ENCODE assay signal across 8 cellular contexts in genomic region chr7:4744391-4745264, GRCh38. TPM values are rescaled to one million over a fixed set of nuclear protein-coding genes. Genes with fewer than 3 reads are reported as not detected.
DNase-seq lines count a peak whose midpoint lies in the region; ATAC-seq and TF ChIP-seq lines count a peak whose summit lies in the region.

No MANE protein-coding gene starts in this region.

- no peaks in the 10 kb centered on the region for H3K9me3 ChIP-seq in BE2C

- H3K4me1 ChIP-seq in BE2C, result peaks cover 7% of the 10 kb centered on the region

- TF ChIP-seq CTCF in BE2C (IDR thresholded peaks at IDR 0.05; ENCODE audit: low read depth, low read length), result no peak
- TF ChIP-seq CTCF in activated CD8-positive, alpha-beta T cell treated with anti-CD3 and anti-CD28 coated beads for 36 hours (IDR thresholded peaks at IDR 0.05), result no peak

- intact Hi-C loops in activated CD8-positive, alpha-beta T cell treated with anti-CD3 and anti-CD28 coated beads for 36 hours (cut with micrococcal nuclease), result loop anchor here (5.0 kb wide), 1 partner anchor 62 kb away; the partner anchor contains the start of gene FOXK1

- peak overlapping the region; percentile 82 for H3K4me3 Mint-ChIP-seq in activated CD8-positive, alpha-beta T cell treated with anti-CD3 and anti-CD28 coated beads for 36 hours
- H3K4me3 Mint-ChIP-seq in effector memory CD8-positive, alpha-beta T cell, result peak overlapping the region; percentile 89 to 90
- peak overlapping the region; percentile 84 for H3K4me3 Mint-ChIP-seq in memory B cell

- H3K27me3 ChIP-seq in BE2C, result no peaks in the 10 kb centered on the region

- H3K27me3 Mint-ChIP-seq in activated CD8-positive, alpha-beta T cell treated with anti-CD3 and anti-CD28 coated beads for 36 hours, result no peaks in the 10 kb centered on the region
- H3K27me3 Mint-ChIP-seq in effector memory CD8-positive, alpha-beta T cell, result no peaks in the 10 kb centered on the region
- H3K27me3 Mint-ChIP-seq in memory B cell, result no peaks in the 10 kb centered on the region

- H3K36me3 Mint-ChIP-seq in activated CD8-positive, alpha-beta T cell treated with anti-CD3 and anti-CD28 coated beads for 36 hours (ENCODE audit: low read depth), result peaks cover 50% of the 10 kb centered on the region
- peaks cover 46% of the 10 kb centered on the region for H3K36me3 Mint-ChIP-seq in effector memory CD8-positive, alpha-beta T cell (ENCODE audit: insufficient read depth)
- peaks cover 14% of the 10 kb centered on the region for H3K36me3 Mint-ChIP-seq in memory B cell

- POLR2A ChIA-PET in activated CD8-positive, alpha-beta T cell treated with anti-CD3 and anti-CD28 coated beads for 36 hours (lab: Charles Lee), result interaction anchor here (1.0 to 4.0 kb wide), 5 partner anchors 11 to 61 kb away, joined by 3 to 28 read pairs (median 4); partner anchors contain the start of gene AP5Z1

- peak overlapping the region; percentile 97 for H3K27ac Mint-ChIP-seq in activated CD8-positive, alpha-beta T cell treated with anti-CD3 and anti-CD28 coated beads for 36 hours
- H3K27ac Mint-ChIP-seq in effector memory CD8-positive, alpha-beta T cell, result peak overlapping the region; percentile 96 to 97
- peak overlapping the region; percentile 95 for H3K27ac Mint-ChIP-seq in memory B cell

- CTCF ChIA-PET in activated CD8-positive, alpha-beta T cell treated with anti-CD3 and anti-CD28 coated beads for 36 hours (lab: Charles Lee), result interaction anchor here (1.2 to 2.5 kb wide), 5 partner anchors 10 to 103 kb away, joined by 3 to 10 read pairs (median 5); no protein-coding TSS in a partner anchor

- H3K4me3 ChIP-seq in BE2C (ENCODE audit: low read depth, low read length), result peak overlapping the region; percentile 15; the same call in 1 of the 2 replicates

- no peaks in the 10 kb centered on the region for H3K9me3 Mint-ChIP-seq in activated CD8-positive, alpha-beta T cell treated with anti-CD3 and anti-CD28 coated beads for 36 hours
- H3K9me3 Mint-ChIP-seq in effector memory CD8-positive, alpha-beta T cell, result no peaks in the 10 kb centered on the region
- no peaks in the 10 kb centered on the region for H3K9me3 Mint-ChIP-seq in memory B cell

- H3K36me3 ChIP-seq in BE2C, result peaks cover 53% of the 10 kb centered on the region

- ATAC-seq in HG03439 (IDR thresholded peaks at IDR 0.05; ENCODE audit: unreplicated experiment) (peak; percentile 68), memory B cell (ENCODE audit: low read depth) (peak; percentile 73)
- ATAC-seq in activated CD8-positive, alpha-beta T cell treated with anti-CD3 and anti-CD28 coated beads for 36 hours, result peak; percentile 63
- ATAC-seq in effector memory CD8-positive, alpha-beta T cell (replicated peaks), result peak; percentile 82

- peaks cover 67% of the 10 kb centered on the region for H3K4me1 Mint-ChIP-seq in activated CD8-positive, alpha-beta T cell treated with anti-CD3 and anti-CD28 coated beads for 36 hours (ENCODE audit: low read depth)
- H3K4me1 Mint-ChIP-seq in effector memory CD8-positive, alpha-beta T cell (ENCODE audit: low read depth in 2 of 2), result peaks cover 46 to 66% of the 10 kb centered on the region in 2 donors
- peaks cover 36% of the 10 kb centered on the region for H3K4me1 Mint-ChIP-seq in memory B cell

- DNase-seq in BE2C, result peak; percentile 98
- peak; percentile 88 for DNase-seq in GM19238 (ENCODE audit: insufficient read length, low spot score)
- DNase-seq in NCI-H526 (lab: John Stamatoyannopoulos, UW), result peak; percentile 80 to 95
- peak; percentile 75 for DNase-seq in activated CD8-positive, alpha-beta T cell treated with anti-CD3 and anti-CD28 coated beads for 36 hours
- DNase-seq in effector memory CD8-positive, alpha-beta T cell, result peak; percentile 55 to 63 (median 63)
- DNase-seq in memory B cell (ENCODE audit: low spot score in 2 of 2), result peak; percentile 23 to 51
- peak; percentile 44 for DNase-seq in stimulated activated CD8-positive, alpha-beta memory T cell treated with anti-CD3 and anti-CD28 coated beads, Interleukin-12 subunit alpha, Interleukin-12 subunit beta, amount 100 ng/mL, for 1 hour (ENCODE audit: low read depth)

RNA-seq across cellular contexts. Expression of gene AP5Z1, which starts 30.8 kb away (rescaled TPM):
- polyA plus RNA-seq in BE2C (2012; ENCODE audit: insufficient read depth, insufficient read length, low read depth), result 37.9 TPM
- total RNA-seq in activated CD8-positive, alpha-beta T cell treated with anti-CD3 and anti-CD28 coated beads for 36 hours, result 10 to 100 TPM; 21.2 to 21.3 TPM

Comparison
In these comparisons a context has a peak if more than half of its experiments do, and no peak if none do; other contexts are left out.
1. Peak in every context shown above with its lines: DNase-seq, ATAC-seq and H3K4me3 ChIP-seq.
2. DNase-seq: peak in every context shown above with its lines; median percentile 98 in BE2C; 88 in GM19238; 88 in NCI-H526; 75 in activated CD8-positive, alpha-beta T cell treated with anti-CD3 and anti-CD28 coated beads for 36 hours; 63 in effector memory CD8-positive, alpha-beta T cell; 44 in stimulated activated CD8-positive, alpha-beta memory T cell treated with anti-CD3 and anti-CD28 coated beads, Interleukin-12 subunit alpha, Interleukin-12 subunit beta, amount 100 ng/mL, for 1 hour; 37 in memory B cell.